Comparison of ENCODE assay signal across 3 cellular contexts in the genomic region with DNA sequence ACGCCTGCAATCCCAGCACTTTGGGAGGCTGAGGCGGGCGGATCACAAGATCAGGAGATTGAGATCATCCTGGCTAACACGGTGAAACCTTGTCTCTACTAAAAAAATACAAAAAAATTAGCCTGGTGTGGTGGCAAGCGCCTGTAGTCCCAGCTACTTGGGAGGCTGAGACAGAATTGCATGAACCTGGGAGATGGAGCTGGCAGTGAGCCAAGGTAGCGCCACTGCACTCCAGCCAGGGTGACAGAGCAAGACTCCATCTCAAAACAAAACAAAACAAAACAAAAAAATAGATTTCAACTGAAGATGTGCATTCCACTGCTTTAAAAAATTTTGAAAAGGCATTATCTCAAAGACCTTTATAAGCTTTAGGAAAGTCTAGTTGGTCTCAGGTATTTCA.
TF ChIP-seq lines count a peak whose summit lies in the region.
"Not testable (repeated sequence)": the region's sequence is repeated elsewhere in the genome, so short reads cannot be mapped to it uniquely, and the experiment has no call there.

No MANE protein-coding gene starts in this region.

TF ChIP-seq in SK-N-SH, 30 proteins besides CTCF, POLR2A, EP300 and RAD21:
- TF ChIP-seq NFIC (IDR thresholded peaks at IDR 0.05; ENCODE audit: borderline replicate concordance), result peak; percentile 8; the same call in 1 of the 2 replicates

TF ChIP-seq in K562, 482 proteins besides CTCF, POLR2A, EP300 and RAD21:
- TF ChIP-seq, protein P1, sequence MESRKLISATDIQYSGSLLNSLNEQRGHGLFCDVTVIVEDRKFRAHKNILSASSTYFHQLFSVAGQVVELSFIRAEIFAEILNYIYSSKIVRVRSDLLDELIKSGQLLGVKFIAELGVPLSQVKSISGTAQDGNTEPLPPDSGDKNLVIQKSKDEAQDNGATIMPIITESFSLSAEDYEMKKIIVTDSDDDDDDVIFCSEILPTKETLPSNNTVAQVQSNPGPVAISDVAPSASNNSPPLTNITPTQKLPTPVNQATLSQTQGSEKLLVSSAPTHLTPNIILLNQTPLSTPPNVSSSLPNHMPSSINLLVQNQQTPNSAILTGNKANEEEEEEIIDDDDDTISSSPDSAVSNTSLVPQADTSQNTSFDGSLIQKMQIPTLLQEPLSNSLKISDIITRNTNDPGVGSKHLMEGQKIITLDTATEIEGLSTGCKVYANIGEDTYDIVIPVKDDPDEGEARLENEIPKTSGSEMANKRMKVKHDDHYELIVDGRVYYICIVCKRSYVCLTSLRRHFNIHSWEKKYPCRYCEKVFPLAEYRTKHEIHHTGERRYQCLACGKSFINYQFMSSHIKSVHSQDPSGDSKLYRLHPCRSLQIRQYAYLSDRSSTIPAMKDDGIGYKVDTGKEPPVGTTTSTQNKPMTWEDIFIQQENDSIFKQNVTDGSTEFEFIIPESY (CRISPR knock-in tag; IDR thresholded peaks at IDR 0.05), result peak; percentile 75
- TF ChIP-seq CC2D1A (IDR thresholded peaks at IDR 0.05) (peak; percentile 33; the same call in 1 of the 2 replicates), NFIC (IDR thresholded peaks at IDR 0.05) (peak; percentile 94)
- TF ChIP-seq, protein P2, sequence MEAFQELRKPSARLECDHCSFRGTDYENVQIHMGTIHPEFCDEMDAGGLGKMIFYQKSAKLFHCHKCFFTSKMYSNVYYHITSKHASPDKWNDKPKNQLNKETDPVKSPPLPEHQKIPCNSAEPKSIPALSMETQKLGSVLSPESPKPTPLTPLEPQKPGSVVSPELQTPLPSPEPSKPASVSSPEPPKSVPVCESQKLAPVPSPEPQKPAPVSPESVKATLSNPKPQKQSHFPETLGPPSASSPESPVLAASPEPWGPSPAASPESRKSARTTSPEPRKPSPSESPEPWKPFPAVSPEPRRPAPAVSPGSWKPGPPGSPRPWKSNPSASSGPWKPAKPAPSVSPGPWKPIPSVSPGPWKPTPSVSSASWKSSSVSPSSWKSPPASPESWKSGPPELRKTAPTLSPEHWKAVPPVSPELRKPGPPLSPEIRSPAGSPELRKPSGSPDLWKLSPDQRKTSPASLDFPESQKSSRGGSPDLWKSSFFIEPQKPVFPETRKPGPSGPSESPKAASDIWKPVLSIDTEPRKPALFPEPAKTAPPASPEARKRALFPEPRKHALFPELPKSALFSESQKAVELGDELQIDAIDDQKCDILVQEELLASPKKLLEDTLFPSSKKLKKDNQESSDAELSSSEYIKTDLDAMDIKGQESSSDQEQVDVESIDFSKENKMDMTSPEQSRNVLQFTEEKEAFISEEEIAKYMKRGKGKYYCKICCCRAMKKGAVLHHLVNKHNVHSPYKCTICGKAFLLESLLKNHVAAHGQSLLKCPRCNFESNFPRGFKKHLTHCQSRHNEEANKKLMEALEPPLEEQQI (IDR thresholded peaks at IDR 0.05), result 0 out of 2 replicates have a peak, but pooled peaks have one; percentile 29
TF ChIP-seq in K562: peak in this region for 4; not testable (repeated sequence) for 478.

TF ChIP-seq in HepG2, 621 proteins besides CTCF, POLR2A, EP300 and RAD21:
- TF ChIP-seq LCORL (IDR thresholded peaks at IDR 0.05), result 0 out of 2 replicates have a peak, but pooled peaks have one; percentile 27
- not testable (repeated sequence) for TF ChIP-seq LCORL (CRISPR knock-in tag; IDR thresholded peaks at IDR 0.05)
